Comparison of ENCODE assay signal across 8 cellular contexts in genomic region chr3:141414141-141414689, GRCh38. TPM values are rescaled to one million over a fixed set of nuclear protein-coding genes. Genes with fewer than 3 reads are reported as not detected.
A peak's percentile ranks its signal among the peaks of the same experiment; 100 is the strongest.
DNase-seq lines count a peak whose midpoint lies in the region; ATAC-seq and TF ChIP-seq lines count a peak whose summit lies in the region.

No MANE protein-coding gene starts in this region.

- intact Hi-C loops in activated CD8-positive, alpha-beta T cell treated with anti-CD3 and anti-CD28 coated beads for 36 hours (cut with micrococcal nuclease), result no loop called here
- intact Hi-C loops in sciatic nerve (cut with DNase I), result no loop called here

- peak overlapping the region; percentile 2 for H3K27ac ChIP-seq in epithelial cell of prostate

- DNase-seq in HCEC 1CT, result peak; percentile 45
- DNase-seq in activated CD8-positive, alpha-beta T cell treated with anti-CD3 and anti-CD28 coated beads for 36 hours, result peak; percentile 30
- no peak for DNase-seq in epithelial cell of prostate (ENCODE audit: low read depth, low spot score)
- peak; percentile 29 for DNase-seq in stimulated activated CD4-positive, alpha-beta T cell treated with anti-CD3 and anti-CD28 coated beads, Interleukin-4, amount 100 ng/mL, for 24 hours
- DNase-seq in endothelial cell (ENCODE audit: low spot score), result no peak
- DNase-seq in DMS53 treated with DMSO at 0.1 percent for 48 hours (lab: John Stamatoyannopoulos, UW; ENCODE audit: unreplicated experiment), result no peak
- DNase-seq in sciatic nerve (ENCODE audit: low spot score), result no peak

- peaks cover 80% of the 10 kb centered on the region for H3K4me1 Mint-ChIP-seq in activated CD8-positive, alpha-beta T cell treated with anti-CD3 and anti-CD28 coated beads for 36 hours (ENCODE audit: low read depth)
- H3K4me1 Mint-ChIP-seq in endothelial cell (ENCODE audit: unreplicated experiment), result peaks cover 24% of the 10 kb centered on the region

- no peaks in the 10 kb centered on the region for H3K27me3 Mint-ChIP-seq in activated CD8-positive, alpha-beta T cell treated with anti-CD3 and anti-CD28 coated beads for 36 hours
- no peaks in the 10 kb centered on the region for H3K27me3 Mint-ChIP-seq in endothelial cell (ENCODE audit: unreplicated experiment)

- TF ChIP-seq CTCF in activated CD8-positive, alpha-beta T cell treated with anti-CD3 and anti-CD28 coated beads for 36 hours (IDR thresholded peaks at IDR 0.05), result no peak
- no peak for TF ChIP-seq CTCF in endothelial cell (IDR thresholded peaks at IDR 0.05; ENCODE audit: unreplicated experiment)

- peaks cover 38% of the 10 kb centered on the region for H3K36me3 Mint-ChIP-seq in activated CD8-positive, alpha-beta T cell treated with anti-CD3 and anti-CD28 coated beads for 36 hours (ENCODE audit: low read depth)
- H3K36me3 Mint-ChIP-seq in endothelial cell (ENCODE audit: low read depth, unreplicated experiment), result peaks cover 24% of the 10 kb centered on the region

- H3K27ac Mint-ChIP-seq in activated CD8-positive, alpha-beta T cell treated with anti-CD3 and anti-CD28 coated beads for 36 hours, result peak overlapping the region; percentile 98
- no peak overlapping the region for H3K27ac Mint-ChIP-seq in endothelial cell (ENCODE audit: unreplicated experiment)

- H3K9me3 Mint-ChIP-seq in activated CD8-positive, alpha-beta T cell treated with anti-CD3 and anti-CD28 coated beads for 36 hours, result no peaks in the 10 kb centered on the region
- no peaks in the 10 kb centered on the region for H3K9me3 Mint-ChIP-seq in endothelial cell (ENCODE audit: unreplicated experiment)

- POLR2A ChIA-PET in activated CD8-positive, alpha-beta T cell treated with anti-CD3 and anti-CD28 coated beads for 36 hours (lab: Charles Lee), result interaction anchor here (0.6 to 2.3 kb wide), 7 partner anchors 11 to 338 kb away, joined by 3 to 15 read pairs (median 4); no protein-coding TSS in a partner anchor

- peak overlapping the region; percentile 75 for H3K4me3 Mint-ChIP-seq in activated CD8-positive, alpha-beta T cell treated with anti-CD3 and anti-CD28 coated beads for 36 hours
- H3K4me3 Mint-ChIP-seq in endothelial cell (ENCODE audit: unreplicated experiment), result no peak overlapping the region

- no peak for ATAC-seq in activated CD8-positive, alpha-beta T cell treated with anti-CD3 and anti-CD28 coated beads for 36 hours
- no peak for ATAC-seq in GM19395 (IDR thresholded peaks at IDR 0.05; ENCODE audit: unreplicated experiment)
- no peak for ATAC-seq in sciatic nerve

- CTCF ChIA-PET in activated CD8-positive, alpha-beta T cell treated with anti-CD3 and anti-CD28 coated beads for 36 hours (lab: Charles Lee), result interaction anchor here (1.0 to 2.8 kb wide), 2 partner anchors 27 to 53 kb away, joined by 5 to 14 read pairs; no protein-coding TSS in a partner anchor

RNA-seq across cellular contexts. Expression of gene ZBTB38, which starts 45.9 kb away (rescaled TPM):
- 10 to 100 TPM; 20.4 to 21.2 TPM for total RNA-seq in activated CD8-positive, alpha-beta T cell treated with anti-CD3 and anti-CD28 coated beads for 36 hours
- total RNA-seq in endothelial cell (ENCODE audit: unreplicated experiment), result 22.5 TPM
- total RNA-seq in sciatic nerve, result 117 TPM

Comparison
In these comparisons a context has a peak if more than half of its experiments do, and no peak if none do; other contexts are left out.
1. DNase-seq: peak in HCEC 1CT (single experiment), activated CD8-positive, alpha-beta T cell treated with anti-CD3 and anti-CD28 coated beads for 36 hours (single experiment) and stimulated activated CD4-positive, alpha-beta T cell treated with anti-CD3 and anti-CD28 coated beads, Interleukin-4, amount 100 ng/mL, for 24 hours (single experiment); none in epithelial cell of prostate (single experiment), endothelial cell (single experiment), DMS53 treated with DMSO at 0.1 percent for 48 hours (single experiment) and sciatic nerve (single experiment).